In the genomic region with DNA sequence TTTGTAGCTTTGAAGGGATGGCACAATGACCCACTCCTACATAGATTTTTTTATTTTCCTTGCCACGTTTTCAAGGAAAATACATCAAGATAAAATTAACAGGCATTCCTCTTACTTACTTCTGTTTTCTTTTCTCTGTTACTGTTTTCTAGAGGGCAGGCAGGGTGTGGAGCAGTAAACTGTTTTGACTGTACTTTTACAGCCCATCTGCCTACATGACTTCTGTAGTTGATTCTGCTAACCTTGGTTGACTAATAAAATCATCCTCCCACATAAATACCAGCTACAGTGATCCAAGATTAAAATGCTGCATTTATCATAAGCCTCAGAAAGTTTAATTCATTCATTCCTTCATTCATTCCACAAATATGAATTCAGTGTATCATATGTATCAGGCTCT, we compare ENCODE assay signal across 14 cellular contexts.
"Had no signal": no experiment of that assay in that cellular context is flagged by ENCODE, and none has a peak within 500 bp of the region (broad histone marks: within the 10 kb centered on the region; RNA-seq: fewer than 3 reads in every experiment).

No MANE protein-coding gene starts in this region.

- H3K36me3 ChIP-seq: neural progenitor cell, pancreas had no signal

- H3K9ac ChIP-seq: neural progenitor cell had no signal

- H3K4me2 ChIP-seq: neural progenitor cell had no signal

- H3K9me3 ChIP-seq: esophagus muscularis mucosa, pancreas had no signal

- H3K27me3 ChIP-seq: esophagus muscularis mucosa, neural progenitor cell, pancreas had no signal

- ATAC-seq: natural killer cell had no signal

- H3K4me3 ChIP-seq: esophagus muscularis mucosa, neural progenitor cell, pancreas, smooth muscle cell had no signal

- DNase-seq: cortex of kidney; effector memory CD4-positive, alpha-beta T cell; foreskin fibroblast; immature natural killer cell; kidney; natural killer cell; occipital lobe; stimulated activated CD4-positive, alpha-beta T cell treated with anti-CD3 and anti-CD28 coated beads, Interleukin-2, amount 100 ng/mL, for 48 hours; stimulated activated naive CD4-positive, alpha-beta T cell treated with Interleukin-2 at 50 U/mL for 16 hours had no signal

- H3K4me1 ChIP-seq: neural progenitor cell, pancreas had no signal

- H3K27ac ChIP-seq: epithelial cell of prostate, neural progenitor cell, pancreas had no signal

- H2AFZ ChIP-seq: neural progenitor cell had no signal
